Comparison of ENCODE assay signal across 8 cellular contexts in the genomic region with DNA sequence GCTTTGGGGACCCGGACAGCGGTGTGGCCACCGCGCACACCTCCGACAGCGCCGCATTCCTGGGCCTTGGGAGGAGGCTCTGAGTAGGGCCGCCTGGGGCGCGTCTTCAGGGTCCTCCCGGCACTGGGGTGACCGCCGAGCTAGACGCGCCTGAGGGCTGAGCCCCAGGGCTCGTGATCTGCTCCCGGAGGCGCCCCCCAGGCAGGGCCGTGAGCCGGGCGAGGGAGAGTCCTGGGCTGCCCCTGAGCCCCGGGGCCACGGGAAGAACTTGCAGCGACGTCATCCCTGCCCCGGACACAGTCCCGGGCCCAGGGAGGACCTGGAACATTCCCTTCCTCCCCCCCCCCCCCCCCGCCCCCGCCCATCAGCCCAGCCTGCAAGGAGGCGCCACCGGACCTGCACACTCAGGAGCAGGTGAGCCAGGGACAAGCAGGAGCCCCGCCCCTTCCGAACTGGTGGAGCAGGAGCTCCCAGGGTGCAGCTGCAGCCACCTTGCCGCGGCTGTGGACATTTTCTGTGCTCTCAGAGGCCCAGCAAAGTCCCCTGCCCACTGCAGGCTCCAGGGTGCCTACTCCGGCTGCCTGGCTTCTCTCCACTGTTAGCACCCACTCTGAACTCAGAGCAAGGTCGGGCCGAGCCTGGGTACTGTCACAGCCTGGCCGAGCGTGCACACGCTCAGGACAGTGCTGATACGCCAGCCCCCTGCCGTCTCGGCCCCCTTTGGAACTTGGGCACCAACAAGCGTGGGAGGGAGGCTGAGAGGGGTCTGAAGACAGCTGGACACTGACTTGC. TPM values are rescaled to one million over a fixed set of nuclear protein-coding genes. Genes with fewer than 3 reads are reported as not detected.
A peak's percentile ranks its signal among the peaks of the same experiment; 100 is the strongest.
DNase-seq lines count a peak whose midpoint lies in the region; ATAC-seq, FAIRE-seq and TF ChIP-seq lines count a peak whose summit lies in the region.

No MANE protein-coding gene starts in this region.

- H3K4me1 Mint-ChIP-seq in central memory CD8-positive, alpha-beta T cell, result peaks cover 28% of the 10 kb centered on the region

- peaks cover 18% of the 10 kb centered on the region for H3K36me3 Mint-ChIP-seq in central memory CD8-positive, alpha-beta T cell (ENCODE audit: insufficient read depth)

- TF ChIP-seq CTCF in D721Med (IDR thresholded peaks at IDR 0.05; ENCODE audit: insufficient read depth, missing control alignments), result no peak

- intact Hi-C loops in sciatic nerve (cut with DNase I), result no loop called here

- H3K27ac Mint-ChIP-seq in central memory CD8-positive, alpha-beta T cell (ENCODE audit: low read depth), result no peak overlapping the region

- no peak for FAIRE-seq in D721Med (lab: Jason Lieb, UNC)

- H3K9me3 Mint-ChIP-seq in central memory CD8-positive, alpha-beta T cell, result no peaks in the 10 kb centered on the region

- H3K4me3 Mint-ChIP-seq in central memory CD8-positive, alpha-beta T cell, result peak overlapping the region; percentile 80

- peak in 2 of 3 experiments; percentile 54 to 55 for DNase-seq in NCI-H1417 (lab: John Stamatoyannopoulos, UW)
- DNase-seq in NCI-H1417 treated with DMSO at 0.1 percent for 48 hours (lab: John Stamatoyannopoulos, UW), result no peak
- DNase-seq in NCI-H460 (ENCODE audit: extremely low read depth, low read depth), result peak; percentile 8
- DNase-seq in central memory CD8-positive, alpha-beta T cell (ENCODE audit: low spot score in 2 of 2), result no peak
- DNase-seq in inferior parietal cortex (ENCODE audit: extremely low spot score), result peak; percentile 15
- DNase-seq in sciatic nerve (ENCODE audit: low spot score), result peak; percentile 83
- no peak for DNase-seq in D721Med (ENCODE audit: insufficient read length, low spot score)

- ATAC-seq in central memory CD8-positive, alpha-beta T cell (replicated peaks; ENCODE audit: extremely low read depth, poor library complexity, severe bottlenecking), result no peak
- ATAC-seq in sciatic nerve (peak; percentile 98), GM21576 (IDR thresholded peaks at IDR 0.05; ENCODE audit: unreplicated experiment) (no peak)

- no peaks in the 10 kb centered on the region for H3K27me3 Mint-ChIP-seq in central memory CD8-positive, alpha-beta T cell

RNA-seq across cellular contexts. Expression of a gene that starts 50.7 kb away (rescaled TPM):
- not detected in 2 replicates for total RNA-seq in NCI-H460 (2014; rRNA removed; shearing (Covaris generic))
- polyA plus RNA-seq in NCI-H460 (2014; cell fraction: nucleus; rRNA removed), result not detected in 2 replicates
- total RNA-seq in sciatic nerve, result 942 TPM

Comparison
In these comparisons a context has a peak if more than half of its experiments do, and no peak if none do; other contexts are left out.
1. DNase-seq: peak in NCI-H1417 (2 of 3), NCI-H460 (single experiment), inferior parietal cortex (single experiment) and sciatic nerve (single experiment); none in NCI-H1417 treated with DMSO at 0.1 percent for 48 hours (single experiment), central memory CD8-positive, alpha-beta T cell (0 of 2) and D721Med (single experiment).
2. RNA of a gene that starts 50.7 kb away (total RNA-seq): 942 TPM in sciatic nerve (single experiment); not detected in NCI-H460; every median in the first group is over 100 times any median in the second.